Comparison of ENCODE assay signal across 1 cellular context in the genomic region with DNA sequence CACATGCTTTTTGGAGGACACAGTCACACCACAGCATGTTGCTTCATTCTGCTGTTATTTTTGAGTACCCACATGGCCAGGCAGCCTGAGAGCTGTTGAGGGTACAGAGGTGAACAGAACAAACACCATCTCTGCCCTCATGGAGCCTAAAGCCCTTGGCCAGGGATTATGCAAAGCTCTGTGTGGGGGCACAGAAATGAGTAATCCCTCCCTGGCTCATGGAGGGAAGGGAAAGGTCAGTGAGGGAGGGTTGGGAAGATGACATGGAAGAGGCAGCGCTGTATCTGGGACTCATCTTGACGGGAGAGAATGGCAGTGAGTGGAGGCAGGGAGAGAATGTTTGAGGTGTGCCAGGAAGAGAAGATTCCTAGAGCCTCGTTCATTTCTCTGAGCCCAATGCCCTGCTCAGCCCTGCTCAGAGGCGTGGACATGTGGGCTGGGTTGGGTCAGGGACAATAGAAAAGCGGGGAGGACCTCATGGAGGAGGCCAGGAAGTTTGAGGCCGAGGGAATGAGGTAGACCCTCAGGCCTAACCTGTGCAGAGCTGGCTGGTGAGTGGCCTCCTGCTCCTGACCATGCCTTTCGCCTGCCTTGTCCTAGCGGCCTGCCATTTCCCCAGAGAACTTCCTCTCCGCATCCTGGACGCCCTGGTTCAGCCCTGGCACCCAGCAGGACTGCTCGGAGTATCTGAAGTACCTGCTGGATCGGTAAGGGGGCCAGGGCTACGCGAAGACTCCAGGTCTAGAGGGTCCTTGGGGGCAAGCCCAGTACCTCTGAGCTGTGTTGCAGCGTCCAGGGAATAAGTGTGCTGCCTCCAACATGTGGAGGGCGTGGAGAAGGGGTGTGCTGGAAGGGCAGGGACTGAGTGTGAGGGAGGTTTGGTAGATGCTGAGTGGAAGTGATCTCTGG.
TF ChIP-seq lines count a peak whose summit lies in the region.

No MANE protein-coding gene starts in this region.

TF ChIP-seq in IMR-90, 13 proteins besides CTCF, POLR2A, EP300 and RAD21:
- TF ChIP-seq MXI1 (IDR thresholded peaks at IDR 0.05; ENCODE audit: borderline replicate concordance, low read depth, low read length) (peak; percentile 56; the same call in 1 of the 2 replicates), MAFK (IDR thresholded peaks at IDR 0.05; ENCODE audit: low read depth, low read length) (no peak), RCOR1 (IDR thresholded peaks at IDR 0.05; ENCODE audit: insufficient replicate concordance, low read length) (no peak), CHD1 (IDR thresholded peaks at IDR 0.05; ENCODE audit: low read depth, low read length) (no peak), CEBPB (IDR thresholded peaks at IDR 0.05; ENCODE audit: low read depth, low read length) (peak; percentile 56), USF2 (IDR thresholded peaks at IDR 0.05; ENCODE audit: low read depth, low read length) (no peak)
TF ChIP-seq in IMR-90: peak in this region for 2.
